Comparison of ENCODE assay signal across 8 cellular contexts in the genomic region with DNA sequence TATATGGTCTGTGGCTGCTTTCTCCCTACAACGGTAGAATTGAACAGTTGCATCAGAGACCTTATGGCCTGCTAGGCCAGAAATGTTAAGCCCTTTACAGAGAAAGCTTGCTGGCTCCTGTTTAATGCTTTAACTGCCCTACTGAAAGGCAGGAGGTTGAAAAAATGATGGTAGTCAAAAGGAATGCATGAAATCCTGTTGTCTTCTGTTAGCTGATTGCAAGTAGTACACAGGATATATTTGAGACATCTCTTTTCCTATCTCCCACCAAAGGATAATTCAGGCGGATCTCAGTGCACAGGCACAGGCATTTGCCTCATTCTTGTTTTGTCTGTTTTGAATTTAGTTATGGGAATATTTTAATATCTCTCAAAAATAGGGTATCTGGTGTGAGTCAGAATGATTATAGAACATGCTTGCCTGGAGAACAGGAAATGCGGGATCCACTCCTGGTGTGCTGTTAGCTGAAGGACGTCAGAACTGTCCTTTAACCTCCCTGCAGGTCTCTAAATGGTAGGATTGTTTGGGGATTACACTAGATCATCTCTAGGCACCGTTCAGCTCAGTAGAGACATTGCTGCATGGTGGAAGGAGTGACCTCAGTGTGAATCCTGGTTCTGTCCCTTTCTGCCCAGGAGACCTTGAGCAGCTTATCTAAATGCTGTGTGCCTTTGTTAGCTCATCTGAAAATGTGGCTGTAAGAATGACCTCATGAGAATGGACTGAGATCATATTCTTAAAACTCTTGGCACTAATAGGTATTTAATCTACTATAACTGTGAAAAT. TPM values are rescaled to one million over a fixed set of nuclear protein-coding genes. Genes with fewer than 3 reads are reported as not detected.
DNase-seq lines count a peak whose midpoint lies in the region; ATAC-seq, FAIRE-seq and TF ChIP-seq lines count a peak whose summit lies in the region.

No MANE protein-coding gene starts in this region.

- peaks cover 3% of the 10 kb centered on the region for H3K36me3 Mint-ChIP-seq in T-helper 17 cell (ENCODE audit: low read depth)

- intact Hi-C loops in Right ventricle myocardium superior (cut with DNase I), result no loop called here

- H3K4me3 Mint-ChIP-seq in T-helper 17 cell, result no peak overlapping the region

- DNase-seq in H54 (ENCODE audit: insufficient read length, low spot score) (peak; percentile 41), T-helper 17 cell (no peak), Right ventricle myocardium superior (no peak), skeletal muscle cell (ENCODE audit: low read depth) (peak; percentile 77), NCI-H128 (lab: John Stamatoyannopoulos, UW; ENCODE audit: unreplicated experiment) (no peak), NCI-H526 (lab: John Stamatoyannopoulos, UW) (no peak), NCI-H2171 (lab: John Stamatoyannopoulos, UW) (no peak), NCI-H1436 (lab: John Stamatoyannopoulos, UW) (no peak)

- no peak for TF ChIP-seq POLR2A in H54 (IDR thresholded peaks at IDR 0.05; ENCODE audit: low read depth, low read length)

- peaks cover 71% of the 10 kb centered on the region for H3K4me1 Mint-ChIP-seq in T-helper 17 cell

- peak overlapping the region; percentile 94 for H3K27ac Mint-ChIP-seq in T-helper 17 cell

- FAIRE-seq in H54 (lab: Jason Lieb, UNC), result peak; percentile 68

- no peaks in the 10 kb centered on the region for H3K27me3 Mint-ChIP-seq in T-helper 17 cell

- H3K4me3 ChIP-seq in skeletal muscle cell (ENCODE audit: low read depth, low read length), result no peak overlapping the region

- ATAC-seq in T-helper 17 cell (no peak), Right ventricle myocardium superior (ENCODE audit: poor library complexity) (peak; percentile 56)

- no peaks in the 10 kb centered on the region for H3K9me3 ChIP-seq in T-helper 17 cell (ENCODE audit: control insufficient read depth, low read length, poor library complexity, severe bottlenecking)

RNA-seq across cellular contexts. Expression of gene PACS1, which starts 49.5 kb away (rescaled TPM):
- 100 to 1,000 TPM; 215 to 227 TPM for total RNA-seq in T-helper 17 cell
- 46.5 TPM for total RNA-seq in Right ventricle myocardium superior

Comparison
In these comparisons a context has a peak if more than half of its experiments do, and no peak if none do; other contexts are left out.
1. DNase-seq: peak in H54 (single experiment) and skeletal muscle cell (single experiment); none in T-helper 17 cell (0 of 3), Right ventricle myocardium superior (single experiment), NCI-H128 (single experiment), NCI-H526 (0 of 2), NCI-H2171 (single experiment) and NCI-H1436 (single experiment).